In the genomic region with DNA sequence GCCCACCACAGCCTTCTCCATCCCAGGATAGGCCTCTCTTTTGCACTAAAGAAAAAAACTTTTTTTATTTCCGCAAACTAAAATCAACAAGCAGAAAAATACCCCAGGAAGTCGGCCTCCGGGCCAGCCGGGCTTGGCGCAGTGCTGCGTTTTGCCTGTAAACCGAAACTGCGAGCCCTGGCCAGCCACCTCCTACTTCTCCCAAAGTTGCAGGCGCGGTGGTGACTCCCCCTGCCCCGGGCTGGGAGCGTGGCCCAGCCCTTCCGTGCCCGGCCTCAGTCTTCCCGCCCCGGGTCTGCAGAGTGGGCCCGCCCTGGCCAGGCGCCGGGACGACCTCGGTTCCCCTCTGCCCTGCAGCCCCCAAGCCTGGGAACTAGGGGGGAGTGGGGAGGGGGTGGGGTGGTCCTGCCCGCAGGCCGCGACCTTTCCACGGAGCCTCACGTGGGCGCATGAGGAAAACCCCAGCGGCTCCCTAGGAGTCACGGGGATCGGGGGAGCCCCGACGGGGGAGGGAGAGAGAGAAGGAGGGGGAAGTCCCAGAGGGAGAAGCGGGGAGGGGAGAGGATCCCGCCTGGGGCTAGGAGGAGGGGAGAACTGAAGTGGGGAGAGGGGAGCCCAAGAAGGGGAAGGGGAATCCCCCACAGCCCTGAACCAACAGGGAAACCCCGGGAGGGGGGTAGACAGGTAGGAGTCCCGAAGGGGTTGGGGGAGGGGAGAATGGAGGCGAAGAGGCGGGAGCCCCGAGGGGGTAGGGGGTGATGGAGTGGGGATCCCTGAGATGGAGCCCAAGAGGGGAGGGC, we compare ENCODE assay signal across 8 cellular contexts. TPM values are rescaled to one million over a fixed set of nuclear protein-coding genes. Genes with fewer than 3 reads are reported as not detected.
DNase-seq lines count a peak whose midpoint lies in the region; ATAC-seq, FAIRE-seq and TF ChIP-seq lines count a peak whose summit lies in the region.

No MANE protein-coding gene starts in this region.

- ATAC-seq in right cardiac atrium (peak; percentile 42), sciatic nerve (peak; percentile 53), HG03097 (IDR thresholded peaks at IDR 0.05; ENCODE audit: low FRiP score, unreplicated experiment) (no peak), GM21723 (IDR thresholded peaks at IDR 0.05; ENCODE audit: unreplicated experiment) (no peak), HG03460 (IDR thresholded peaks at IDR 0.05; ENCODE audit: unreplicated experiment) (no peak)

- peak overlapping the region; percentile 75 for H3K4me3 ChIP-seq in SJSA1
- peak overlapping the region in 2 of 4 donors; percentile 12 to 83 for H3K4me3 ChIP-seq in adrenal gland
- H3K4me3 ChIP-seq in right cardiac atrium (ENCODE audit: low read length), result peak overlapping the region; percentile 84

- peak; percentile 45 for TF ChIP-seq POLR2A in GM12892 (IDR thresholded peaks at IDR 0.05; ENCODE audit: low read depth, low read length)
- TF ChIP-seq POLR2A in adrenal gland (IDR thresholded peaks at IDR 0.05), result no peak

- peaks cover 32% of the 10 kb centered on the region for H3K36me3 ChIP-seq in SJSA1
- H3K36me3 ChIP-seq in adrenal gland (replicated peaks in 1 of 2), result peaks cover 0 to 9% of the 10 kb centered on the region in 2 donors

- H3K9me3 ChIP-seq in SJSA1 (replicated peaks), result peaks cover 11% of the 10 kb centered on the region
- H3K9me3 ChIP-seq in adrenal gland (replicated peaks in 1 of 3), result no peaks in the 10 kb centered on the region
- no peaks in the 10 kb centered on the region for H3K9me3 ChIP-seq in right cardiac atrium (ENCODE audit: control insufficient read depth, low read length)

- peak; percentile 53 for DNase-seq in GM12892 (ENCODE audit: insufficient read length)
- peak; percentile 62 to 78 for DNase-seq in SJSA1 (ENCODE audit: low read depth in 1 of 2, low spot score in 2 of 2)
- DNase-seq in adrenal gland, result peak; percentile 60 to 83 (median 73)
- peak; percentile 89 to 96 (median 94) for DNase-seq in right cardiac atrium
- DNase-seq in sciatic nerve (ENCODE audit: low spot score), result peak; percentile 89

- no peaks in the 10 kb centered on the region for H3K27me3 ChIP-seq in SJSA1 (replicated peaks)
- H3K27me3 ChIP-seq in adrenal gland, result no peaks in the 10 kb centered on the region
- no peaks in the 10 kb centered on the region for H3K27me3 ChIP-seq in right cardiac atrium (ENCODE audit: control insufficient read depth, insufficient read depth)

- peak; percentile 38 for FAIRE-seq in GM12892 (lab: Jason Lieb, UNC)

- H3K4me1 ChIP-seq in SJSA1 (replicated peaks), result peaks cover 32% of the 10 kb centered on the region
- H3K4me1 ChIP-seq in adrenal gland (replicated peaks in 1 of 2), result peaks cover 10 to 17% of the 10 kb centered on the region in 2 donors
- H3K4me1 ChIP-seq in right cardiac atrium (ENCODE audit: control insufficient read depth, insufficient read depth, low read length), result no peaks in the 10 kb centered on the region

- no peak for TF ChIP-seq CTCF in adrenal gland (IDR thresholded peaks at IDR 0.05)

- whole genome bisulfite sequencing in adrenal gland, 4 donors, result 25 to 63% (median 32%) methylated on average over 11 to 39 of the region's 39 CpGs
- WGBS in right cardiac atrium, result 13% methylated on average over 39 of the region's 39 CpGs

- intact Hi-C loops in adrenal gland (cut with DNase I) (loop anchor here (5.0 to 10.0 kb wide), 2 partner anchors 63 to 136 kb away; no protein-coding TSS in a partner anchor), right cardiac atrium (cut with DNase I) (loop anchor here in 3 of 4 donors (5.0 to 10.0 kb wide), 3 partner anchors 63 to 98 kb away; no protein-coding TSS in a partner anchor), sciatic nerve (cut with DNase I) (no loop called here)

- H3K27ac ChIP-seq in SJSA1 (no peak overlapping the region), adrenal gland (peak overlapping the region in 3 of 5 donors; percentile 46 to 91 (median 91)), right cardiac atrium (ENCODE audit: low read length) (peak overlapping the region; percentile 65)

RNA-seq across cellular contexts. Expression of gene GADD45B, which starts 3.0 kb away (rescaled TPM):
- polyA plus RNA-seq in GM12892 (2012; ENCODE audit: missing spikeins), result 68.1 TPM
- 112 and 132 TPM in 2 replicates for total RNA-seq in SJSA1 (2014; rRNA removed; shearing (Covaris generic))
- total RNA-seq in adrenal gland, result 100 to 1,000 TPM in 2 of 8 donors, 10 to 100 TPM in 6; 47.0 to 119 (median 74.2) TPM
- 100 to 1,000 TPM in 1 of 3 donors, 10 to 100 TPM in 2; 18.3 to 132 (median 81.2) TPM for polyA plus RNA-seq in adrenal gland
- total RNA-seq in right cardiac atrium, result 100 to 1,000 TPM in 2 of 4 donors, 10 to 100 TPM in 2; 52.4 to 205 (median 78.9) TPM
- 195 TPM for polyA plus RNA-seq in right cardiac atrium
- 136 TPM for total RNA-seq in sciatic nerve

RNA-seq across cellular contexts. Expression of gene LMNB2, which starts 22.2 kb away (rescaled TPM):
- 30.5 TPM for polyA plus RNA-seq in GM12892 (2012; ENCODE audit: missing spikeins)
- total RNA-seq in SJSA1 (2014; rRNA removed; shearing (Covaris generic)), result 275 and 316 TPM in 2 replicates
- 10 to 100 TPM; 13.0 to 27.2 (median 20.3) TPM for total RNA-seq in adrenal gland
- 10 to 100 TPM in 2 of 3 donors, 1 to 10 TPM in 1; 8.8 to 24.9 (median 16.1) TPM for polyA plus RNA-seq in adrenal gland
- total RNA-seq in right cardiac atrium, result 10 to 100 TPM in 3 of 4 donors, 1 to 10 TPM in 1; 9.6 to 21.6 (median 14.9) TPM
- 12.1 TPM for polyA plus RNA-seq in right cardiac atrium
- total RNA-seq in sciatic nerve, result 16.3 TPM

RNA-seq across cellular contexts. Expression of gene TIMM13, which starts 51.6 kb away (rescaled TPM):
- polyA plus RNA-seq in GM12892 (2012; ENCODE audit: missing spikeins), result 16.9 TPM
- total RNA-seq in SJSA1 (2014; rRNA removed; shearing (Covaris generic)), result 48.8 and 86.2 TPM in 2 replicates
- total RNA-seq in adrenal gland (100 to 1,000 TPM in 4 of 8 donors, 10 to 100 TPM in 4; 59.6 to 184 (median 96.8) TPM), right cardiac atrium (10 to 100 TPM; 73.9 to 91.2 (median 81.2) TPM), sciatic nerve (37.3 TPM)
- polyA plus RNA-seq in adrenal gland (10 to 100 TPM; 32.7 to 96.0 (median 80.1) TPM), right cardiac atrium (69.6 TPM)

Comparison
In these comparisons a context has a peak if more than half of its experiments do, and no peak if none do; other contexts are left out.
1. ATAC-seq: peak in right cardiac atrium (2 of 2) and sciatic nerve (single experiment); none in HG03097 (single experiment), GM21723 (single experiment) and HG03460 (single experiment).
2. Peak in every context shown above with its lines, with median percentiles within 50 percentile points of each other: DNase-seq.